1 cellular context compared by ENCODE assay signal in genomic region chr17:9640388-9640787, GRCh38. TPM values are rescaled to one million over a fixed set of nuclear protein-coding genes. Genes with fewer than 3 reads are reported as not detected.
"Had no signal": no experiment of that assay in that cellular context is flagged by ENCODE, and none has a peak within 500 bp of the region (broad histone marks: within the 10 kb centered on the region; RNA-seq: fewer than 3 reads in every experiment).

No MANE protein-coding gene starts in this region.

RNA-seq across cellular contexts. Expression of gene USP43, which starts 4.9 kb away (rescaled TPM):
- total RNA-seq: LHCN-M2 had no signal
